2 cellular contexts compared by ENCODE assay signal in genomic region chr15:82212201-82212600, GRCh38. TPM values are rescaled to one million over a fixed set of nuclear protein-coding genes. Genes with fewer than 3 reads are reported as not detected.
"Had no signal": no experiment of that assay in that cellular context is flagged by ENCODE, and none has a peak within 500 bp of the region (broad histone marks: within the 10 kb centered on the region; RNA-seq: fewer than 3 reads in every experiment).

No MANE protein-coding gene starts in this region.

RNA-seq across cellular contexts. Expression of gene SAXO2, which starts 50.4 kb away (rescaled TPM):
- total RNA-seq: activated CD8-positive, alpha-beta memory T cell treated with anti-CD3 and anti-CD28 coated beads, Interleukin-2, amount 10 ng/mL, durations not matched to agents 7 days and 5 days; activated T-helper 2 cell treated with anti-CD3 and anti-CD28 coated beads, Interferon-gamma antibody, Interleukin-2, Interleukin-4, amounts not matched to agents 10 μg/mL and 5 μg/mL and 100 μg/mL, durations not matched to agents 14 hours and 24 hours and 36 hours had no signal
